Comparison of ENCODE assay signal across 15 cellular contexts in the genomic region with DNA sequence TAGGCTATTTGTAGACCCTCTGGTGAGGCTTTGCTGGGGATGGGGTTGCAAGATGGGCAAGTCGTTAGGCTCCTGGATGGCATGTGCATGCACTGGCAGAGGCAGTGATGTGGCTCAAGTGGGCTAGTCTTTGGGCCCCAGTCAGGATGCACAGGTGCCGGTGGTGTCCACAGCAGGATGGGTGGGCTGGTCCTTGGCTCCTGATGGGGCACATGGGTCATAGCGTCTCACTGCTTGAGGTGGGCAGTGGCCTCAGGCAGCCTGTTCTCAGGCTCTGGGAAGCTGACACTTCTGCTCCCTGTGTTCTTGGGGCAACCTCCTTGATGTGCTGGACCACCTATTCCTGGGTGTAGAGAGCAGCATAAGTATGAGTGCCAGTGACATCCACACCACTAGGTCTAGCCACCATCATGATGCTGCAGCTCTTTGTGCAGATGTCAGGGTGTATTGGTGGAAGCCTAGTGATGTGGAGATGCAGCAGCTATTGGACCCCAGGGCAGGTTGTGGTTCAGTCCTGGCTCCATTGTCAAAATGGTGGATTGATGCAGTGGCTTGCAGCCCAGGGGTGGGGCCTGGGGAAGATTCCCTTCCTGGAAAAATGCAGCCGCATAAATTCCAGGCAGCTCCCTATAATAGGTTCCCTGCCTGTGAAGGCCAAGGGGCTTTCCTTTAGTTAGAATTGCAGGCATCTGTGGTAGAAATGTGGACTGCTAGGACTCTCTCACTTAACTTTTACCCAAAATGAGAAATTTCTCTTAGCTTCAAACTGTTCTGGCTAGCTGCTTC.
DNase-seq lines count a peak whose midpoint lies in the region; ATAC-seq and TF ChIP-seq lines count a peak whose summit lies in the region.
"Had no signal": no experiment of that assay in that cellular context is flagged by ENCODE, and none has a peak within 500 bp of the region (broad histone marks: within the 10 kb centered on the region; RNA-seq: fewer than 3 reads in every experiment).

No MANE protein-coding gene starts in this region.

- H3K4me1 Mint-ChIP-seq in effector memory CD8-positive, alpha-beta T cell (ENCODE audit: low read depth in 2 of 2), result no peaks in the 10 kb centered on the region
- H3K4me1 Mint-ChIP-seq: B cell had no signal

- H3K36me3 ChIP-seq in upper lobe of right lung (no peaks in the 10 kb centered on the region), suprapubic skin (no peaks in the 10 kb centered on the region)

- H3K36me3 Mint-ChIP-seq in effector memory CD8-positive, alpha-beta T cell (ENCODE audit: insufficient read depth), result no peaks in the 10 kb centered on the region

- no peaks in the 10 kb centered on the region for H3K4me1 ChIP-seq in upper lobe of right lung
- H3K4me1 ChIP-seq in suprapubic skin, result no peaks in the 10 kb centered on the region

- H3K27ac Mint-ChIP-seq in effector memory CD8-positive, alpha-beta T cell, result no peak overlapping the region
- H3K27ac Mint-ChIP-seq: B cell; CD4-positive, alpha-beta T cell had no signal

- H3K9me3 Mint-ChIP-seq in effector memory CD8-positive, alpha-beta T cell, result peaks cover 11 to 17% of the 10 kb centered on the region in 2 donors

- no peak for TF ChIP-seq EP300 in suprapubic skin (IDR thresholded peaks at IDR 0.05)

- H3K4me3 ChIP-seq in upper lobe of right lung (no peak overlapping the region), suprapubic skin (no peak overlapping the region)

- WGBS in suprapubic skin, result 90% methylated on average over 2 of the region's 4 CpGs

- no peaks in the 10 kb centered on the region for H3K27me3 Mint-ChIP-seq in effector memory CD8-positive, alpha-beta T cell
- H3K27me3 Mint-ChIP-seq: B cell; CD4-positive, alpha-beta T cell had no signal

- no peak overlapping the region for H3K27ac ChIP-seq in upper lobe of right lung
- H3K27ac ChIP-seq in suprapubic skin, result no peak overlapping the region
- H3K27ac ChIP-seq: HL-60 had no signal

- ATAC-seq in esophagus mucosa (peak; percentile 15), upper lobe of right lung (peak; percentile 26)
- ATAC-seq in effector memory CD8-positive, alpha-beta T cell (replicated peaks), result no peak
- ATAC-seq: HCT116 had no signal

- no peak overlapping the region for H3K4me3 Mint-ChIP-seq in effector memory CD8-positive, alpha-beta T cell
- H3K4me3 Mint-ChIP-seq: B cell; CD4-positive, alpha-beta T cell had no signal

- no peak for TF ChIP-seq CTCF in upper lobe of right lung (IDR thresholded peaks at IDR 0.05)
- TF ChIP-seq CTCF in suprapubic skin (IDR thresholded peaks at IDR 0.05), result no peak

- intact Hi-C loops in upper lobe of right lung (cut with DNase I), result no loop called here

- H3K27me3 ChIP-seq in upper lobe of right lung (no peaks in the 10 kb centered on the region), suprapubic skin (no peaks in the 10 kb centered on the region)

- DNase-seq in ELF-1 (ENCODE audit: low read depth, low spot score) (peak; percentile 7), UCSD-AML1 (lab: John Stamatoyannopoulos, UW; ENCODE audit: unreplicated experiment) (peak; percentile 3), upper lobe of right lung (no peak), DMS 273 treated with DMSO at 0.1 percent for 48 hours (lab: John Stamatoyannopoulos, UW) (no peak), suprapubic skin (ENCODE audit: low spot score in 2 of 2) (no peak)
- DNase-seq in effector memory CD8-positive, alpha-beta T cell, result no peak
- DNase-seq: ACHN; C1 segment of cervical spinal cord; Calu3; CD4-positive, alpha-beta T cell; DMS79 had no signal

- H3K9me3 ChIP-seq in upper lobe of right lung (no peaks in the 10 kb centered on the region), suprapubic skin (peaks cover 8% of the 10 kb centered on the region)

- TF ChIP-seq POLR2A in suprapubic skin (IDR thresholded peaks at IDR 0.05), result no peak

Comparison
In these comparisons a context has a peak if more than half of its experiments do, and no peak if none do; other contexts are left out.
1. DNase-seq: peak in ELF-1 (single experiment) and UCSD-AML1 (single experiment); none in upper lobe of right lung (single experiment), DMS 273 treated with DMSO at 0.1 percent for 48 hours (single experiment), effector memory CD8-positive, alpha-beta T cell (0 of 3) and suprapubic skin (0 of 2).